Comparison of ENCODE assay signal across 2 cellular contexts in the genomic region with DNA sequence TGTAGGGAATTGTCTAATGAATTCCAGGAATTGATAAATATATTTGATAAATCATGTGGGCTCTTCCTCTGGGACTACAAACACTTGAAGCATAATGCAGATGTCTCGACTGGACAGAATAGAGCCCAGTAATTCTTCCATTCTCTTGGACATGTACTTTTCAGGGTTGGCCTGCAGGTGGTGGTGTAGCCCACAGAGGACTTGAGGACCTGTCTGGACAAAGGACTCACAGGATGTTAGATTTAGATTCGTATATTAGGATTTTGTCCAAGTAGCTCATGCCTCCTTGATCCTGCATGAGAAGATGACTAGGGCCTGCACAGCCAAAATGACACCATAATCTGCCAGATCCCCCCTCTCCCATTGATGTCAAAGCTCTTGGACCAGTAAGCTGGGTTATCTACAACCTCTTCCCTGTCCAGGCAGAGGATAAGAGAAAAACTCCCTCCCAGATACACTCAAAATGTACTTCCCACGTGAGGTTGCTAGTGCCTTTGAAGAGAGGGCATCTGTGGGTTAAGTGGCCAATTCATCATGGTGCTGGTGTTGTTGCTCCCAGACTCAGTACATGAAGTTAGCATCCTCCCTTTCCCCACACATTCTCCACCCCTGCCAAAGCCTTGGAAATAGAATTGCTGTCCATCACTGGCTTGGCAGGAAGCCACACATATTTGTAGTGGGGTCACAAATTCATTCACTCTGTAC.
TF ChIP-seq lines count a peak whose summit lies in the region.

No MANE protein-coding gene starts in this region.

TF ChIP-seq in WTC11, 78 proteins besides CTCF, POLR2A, EP300 and RAD21 (continued from another document):
- TF ChIP-seq, protein P1, sequence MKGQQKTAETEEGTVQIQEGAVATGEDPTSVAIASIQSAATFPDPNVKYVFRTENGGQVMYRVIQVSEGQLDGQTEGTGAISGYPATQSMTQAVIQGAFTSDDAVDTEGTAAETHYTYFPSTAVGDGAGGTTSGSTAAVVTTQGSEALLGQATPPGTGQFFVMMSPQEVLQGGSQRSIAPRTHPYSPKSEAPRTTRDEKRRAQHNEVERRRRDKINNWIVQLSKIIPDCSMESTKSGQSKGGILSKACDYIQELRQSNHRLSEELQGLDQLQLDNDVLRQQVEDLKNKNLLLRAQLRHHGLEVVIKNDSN (CRISPR knock-in tag; IDR thresholded peaks at IDR 0.05) = no peak
- TF ChIP-seq, protein P2, sequence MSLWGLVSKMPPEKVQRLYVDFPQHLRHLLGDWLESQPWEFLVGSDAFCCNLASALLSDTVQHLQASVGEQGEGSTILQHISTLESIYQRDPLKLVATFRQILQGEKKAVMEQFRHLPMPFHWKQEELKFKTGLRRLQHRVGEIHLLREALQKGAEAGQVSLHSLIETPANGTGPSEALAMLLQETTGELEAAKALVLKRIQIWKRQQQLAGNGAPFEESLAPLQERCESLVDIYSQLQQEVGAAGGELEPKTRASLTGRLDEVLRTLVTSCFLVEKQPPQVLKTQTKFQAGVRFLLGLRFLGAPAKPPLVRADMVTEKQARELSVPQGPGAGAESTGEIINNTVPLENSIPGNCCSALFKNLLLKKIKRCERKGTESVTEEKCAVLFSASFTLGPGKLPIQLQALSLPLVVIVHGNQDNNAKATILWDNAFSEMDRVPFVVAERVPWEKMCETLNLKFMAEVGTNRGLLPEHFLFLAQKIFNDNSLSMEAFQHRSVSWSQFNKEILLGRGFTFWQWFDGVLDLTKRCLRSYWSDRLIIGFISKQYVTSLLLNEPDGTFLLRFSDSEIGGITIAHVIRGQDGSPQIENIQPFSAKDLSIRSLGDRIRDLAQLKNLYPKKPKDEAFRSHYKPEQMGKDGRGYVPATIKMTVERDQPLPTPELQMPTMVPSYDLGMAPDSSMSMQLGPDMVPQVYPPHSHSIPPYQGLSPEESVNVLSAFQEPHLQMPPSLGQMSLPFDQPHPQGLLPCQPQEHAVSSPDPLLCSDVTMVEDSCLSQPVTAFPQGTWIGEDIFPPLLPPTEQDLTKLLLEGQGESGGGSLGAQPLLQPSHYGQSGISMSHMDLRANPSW (CRISPR knock-in tag; conservative IDR thresholded peaks at IDR 0.05; ENCODE audit: low read depth) = no peak
- TF ChIP-seq, protein P3, sequence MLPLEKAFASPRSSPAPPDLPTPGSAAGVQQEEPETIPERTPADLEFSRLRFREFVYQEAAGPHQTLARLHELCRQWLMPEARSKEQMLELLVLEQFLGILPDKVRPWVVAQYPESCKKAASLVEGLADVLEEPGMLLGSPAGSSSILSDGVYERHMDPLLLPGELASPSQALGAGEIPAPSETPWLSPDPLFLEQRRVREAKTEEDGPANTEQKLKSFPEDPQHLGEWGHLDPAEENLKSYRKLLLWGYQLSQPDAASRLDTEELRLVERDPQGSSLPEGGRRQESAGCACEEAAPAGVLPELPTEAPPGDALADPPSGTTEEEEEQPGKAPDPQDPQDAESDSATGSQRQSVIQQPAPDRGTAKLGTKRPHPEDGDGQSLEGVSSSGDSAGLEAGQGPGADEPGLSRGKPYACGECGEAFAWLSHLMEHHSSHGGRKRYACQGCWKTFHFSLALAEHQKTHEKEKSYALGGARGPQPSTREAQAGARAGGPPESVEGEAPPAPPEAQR (CRISPR knock-in tag; IDR thresholded peaks at IDR 0.05) = no peak
- no peak for TF ChIP-seq CREB1 (CRISPR knock-in tag; IDR thresholded peaks at IDR 0.05)
- no peak for TF ChIP-seq HMGA2 (CRISPR knock-in tag; IDR thresholded peaks at IDR 0.05)
- TF ChIP-seq RELA (CRISPR knock-in tag; IDR thresholded peaks at IDR 0.05; ENCODE audit: borderline replicate concordance) = no peak
- TF ChIP-seq, protein P4, sequence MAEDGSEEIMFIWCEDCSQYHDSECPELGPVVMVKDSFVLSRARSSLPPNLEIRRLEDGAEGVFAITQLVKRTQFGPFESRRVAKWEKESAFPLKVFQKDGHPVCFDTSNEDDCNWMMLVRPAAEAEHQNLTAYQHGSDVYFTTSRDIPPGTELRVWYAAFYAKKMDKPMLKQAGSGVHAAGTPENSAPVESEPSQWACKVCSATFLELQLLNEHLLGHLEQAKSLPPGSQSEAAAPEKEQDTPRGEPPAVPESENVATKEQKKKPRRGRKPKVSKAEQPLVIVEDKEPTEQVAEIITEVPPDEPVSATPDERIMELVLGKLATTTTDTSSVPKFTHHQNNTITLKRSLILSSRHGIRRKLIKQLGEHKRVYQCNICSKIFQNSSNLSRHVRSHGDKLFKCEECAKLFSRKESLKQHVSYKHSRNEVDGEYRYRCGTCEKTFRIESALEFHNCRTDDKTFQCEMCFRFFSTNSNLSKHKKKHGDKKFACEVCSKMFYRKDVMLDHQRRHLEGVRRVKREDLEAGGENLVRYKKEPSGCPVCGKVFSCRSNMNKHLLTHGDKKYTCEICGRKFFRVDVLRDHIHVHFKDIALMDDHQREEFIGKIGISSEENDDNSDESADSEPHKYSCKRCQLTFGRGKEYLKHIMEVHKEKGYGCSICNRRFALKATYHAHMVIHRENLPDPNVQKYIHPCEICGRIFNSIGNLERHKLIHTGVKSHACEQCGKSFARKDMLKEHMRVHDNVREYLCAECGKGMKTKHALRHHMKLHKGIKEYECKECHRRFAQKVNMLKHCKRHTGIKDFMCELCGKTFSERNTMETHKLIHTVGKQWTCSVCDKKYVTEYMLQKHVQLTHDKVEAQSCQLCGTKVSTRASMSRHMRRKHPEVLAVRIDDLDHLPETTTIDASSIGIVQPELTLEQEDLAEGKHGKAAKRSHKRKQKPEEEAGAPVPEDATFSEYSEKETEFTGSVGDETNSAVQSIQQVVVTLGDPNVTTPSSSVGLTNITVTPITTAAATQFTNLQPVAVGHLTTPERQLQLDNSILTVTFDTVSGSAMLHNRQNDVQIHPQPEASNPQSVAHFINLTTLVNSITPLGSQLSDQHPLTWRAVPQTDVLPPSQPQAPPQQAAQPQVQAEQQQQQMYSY (CRISPR knock-in tag; IDR thresholded peaks at IDR 0.05) = no peak
- TF ChIP-seq TP53 (CRISPR knock-in tag; IDR thresholded peaks at IDR 0.05) = no peak
- TF ChIP-seq, protein P5, sequence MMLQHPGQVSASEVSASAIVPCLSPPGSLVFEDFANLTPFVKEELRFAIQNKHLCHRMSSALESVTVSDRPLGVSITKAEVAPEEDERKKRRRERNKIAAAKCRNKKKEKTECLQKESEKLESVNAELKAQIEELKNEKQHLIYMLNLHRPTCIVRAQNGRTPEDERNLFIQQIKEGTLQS (CRISPR knock-in tag; conservative IDR thresholded peaks at IDR 0.05) = no peak
- TF ChIP-seq, protein P6, sequence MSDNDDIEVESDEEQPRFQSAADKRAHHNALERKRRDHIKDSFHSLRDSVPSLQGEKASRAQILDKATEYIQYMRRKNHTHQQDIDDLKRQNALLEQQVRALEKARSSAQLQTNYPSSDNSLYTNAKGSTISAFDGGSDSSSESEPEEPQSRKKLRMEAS (CRISPR knock-in tag; IDR thresholded peaks at IDR 0.05) = no peak
- TF ChIP-seq NFATC4 (CRISPR knock-in tag; IDR thresholded peaks at IDR 0.05) = no peak
- no peak for TF ChIP-seq ETV6 (CRISPR knock-in tag; IDR thresholded peaks at IDR 0.05)
- no peak for TF ChIP-seq ZNF317 (CRISPR knock-in tag; IDR thresholded peaks at IDR 0.05; ENCODE audit: borderline replicate concordance, low read depth)

TF ChIP-seq in liver, 16 proteins besides CTCF, POLR2A, EP300 and RAD21 (continued from another document):
- TF ChIP-seq, protein P7, sequence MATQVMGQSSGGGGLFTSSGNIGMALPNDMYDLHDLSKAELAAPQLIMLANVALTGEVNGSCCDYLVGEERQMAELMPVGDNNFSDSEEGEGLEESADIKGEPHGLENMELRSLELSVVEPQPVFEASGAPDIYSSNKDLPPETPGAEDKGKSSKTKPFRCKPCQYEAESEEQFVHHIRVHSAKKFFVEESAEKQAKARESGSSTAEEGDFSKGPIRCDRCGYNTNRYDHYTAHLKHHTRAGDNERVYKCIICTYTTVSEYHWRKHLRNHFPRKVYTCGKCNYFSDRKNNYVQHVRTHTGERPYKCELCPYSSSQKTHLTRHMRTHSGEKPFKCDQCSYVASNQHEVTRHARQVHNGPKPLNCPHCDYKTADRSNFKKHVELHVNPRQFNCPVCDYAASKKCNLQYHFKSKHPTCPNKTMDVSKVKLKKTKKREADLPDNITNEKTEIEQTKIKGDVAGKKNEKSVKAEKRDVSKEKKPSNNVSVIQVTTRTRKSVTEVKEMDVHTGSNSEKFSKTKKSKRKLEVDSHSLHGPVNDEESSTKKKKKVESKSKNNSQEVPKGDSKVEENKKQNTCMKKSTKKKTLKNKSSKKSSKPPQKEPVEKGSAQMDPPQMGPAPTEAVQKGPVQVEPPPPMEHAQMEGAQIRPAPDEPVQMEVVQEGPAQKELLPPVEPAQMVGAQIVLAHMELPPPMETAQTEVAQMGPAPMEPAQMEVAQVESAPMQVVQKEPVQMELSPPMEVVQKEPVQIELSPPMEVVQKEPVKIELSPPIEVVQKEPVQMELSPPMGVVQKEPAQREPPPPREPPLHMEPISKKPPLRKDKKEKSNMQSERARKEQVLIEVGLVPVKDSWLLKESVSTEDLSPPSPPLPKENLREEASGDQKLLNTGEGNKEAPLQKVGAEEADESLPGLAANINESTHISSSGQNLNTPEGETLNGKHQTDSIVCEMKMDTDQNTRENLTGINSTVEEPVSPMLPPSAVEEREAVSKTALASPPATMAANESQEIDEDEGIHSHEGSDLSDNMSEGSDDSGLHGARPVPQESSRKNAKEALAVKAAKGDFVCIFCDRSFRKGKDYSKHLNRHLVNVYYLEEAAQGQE (IDR thresholded peaks at IDR 0.05) = no peak
